Comparison of ENCODE assay signal across 8 cellular contexts in genomic region chr2:138829326-138829725, GRCh38. TPM values are rescaled to one million over a fixed set of nuclear protein-coding genes. Genes with fewer than 3 reads are reported as not detected.
DNase-seq lines count a peak whose midpoint lies in the region; ATAC-seq and TF ChIP-seq lines count a peak whose summit lies in the region.

No MANE protein-coding gene starts in this region.

- H3K9ac ChIP-seq in neuronal stem cell (ENCODE audit: low read depth, low read length, poor library complexity) = no peak overlapping the region

- ATAC-seq in GM19351 (IDR thresholded peaks at IDR 0.05; ENCODE audit: unreplicated experiment) (peak; percentile 74), GM21381 (IDR thresholded peaks at IDR 0.05; ENCODE audit: unreplicated experiment) (no peak)

- peak; percentile 1 for DNase-seq in DMS53 treated with DMSO at 0.1 percent for 48 hours (lab: John Stamatoyannopoulos, UW; ENCODE audit: unreplicated experiment)
- DNase-seq in HT1080 (ENCODE audit: low read depth) = peak; percentile 57
- peak; percentile 33 for DNase-seq in RPMI7951 (ENCODE audit: low read depth)
- DNase-seq in chondrocyte (ENCODE audit: low spot score) = no peak
- peak; percentile 48 for DNase-seq in neuronal stem cell (ENCODE audit: low spot score)
- DNase-seq in central memory CD4-positive, alpha-beta T cell = no peak

- H2AK5ac ChIP-seq in neuronal stem cell (ENCODE audit: low read depth, low read length) = no peak overlapping the region

- H3K18ac ChIP-seq in neuronal stem cell (ENCODE audit: low read length) = no peak overlapping the region

- H3K23ac ChIP-seq in neuronal stem cell (ENCODE audit: low read depth, low read length, poor library complexity) = no peak overlapping the region

- H2BK5ac ChIP-seq in neuronal stem cell (ENCODE audit: low read length) = no peak overlapping the region

- H3K4ac ChIP-seq in neuronal stem cell (ENCODE audit: low read length) = no peak overlapping the region

- H3K36me3 Mint-ChIP-seq in chondrocyte (ENCODE audit: low read depth) = no peaks in the 10 kb centered on the region

- H3K79me1 ChIP-seq in neuronal stem cell (ENCODE audit: low read depth, low read length) = no peaks in the 10 kb centered on the region

- no peak overlapping the region for H2BK12ac ChIP-seq in neuronal stem cell (ENCODE audit: low read length)

- no peak overlapping the region for H2BK120ac ChIP-seq in neuronal stem cell (ENCODE audit: low read depth, low read length)

- H2AFZ ChIP-seq in neuronal stem cell (ENCODE audit: low read length) = no peak overlapping the region

- no peak overlapping the region for H3K14ac ChIP-seq in neuronal stem cell (ENCODE audit: low read length)

- H4K8ac ChIP-seq in neuronal stem cell (ENCODE audit: low read depth, low read length) = no peak overlapping the region

- no peak overlapping the region for H4K91ac ChIP-seq in neuronal stem cell (ENCODE audit: low read depth, low read length, poor library complexity)

- no peaks in the 10 kb centered on the region for H3K9me3 ChIP-seq in neuronal stem cell (replicated peaks in 1 of 2; ENCODE audit: control insufficient read depth in 2 of 2, insufficient read depth in 1 of 2, low read depth in 1 of 2, low read length in 2 of 2)

- H3K4me1 Mint-ChIP-seq in chondrocyte (ENCODE audit: low read depth) = no peaks in the 10 kb centered on the region

- H3K27me3 Mint-ChIP-seq in chondrocyte (ENCODE audit: low read depth) = peaks cover 34% of the 10 kb centered on the region

- no peak overlapping the region for H3K27ac ChIP-seq in neuronal stem cell (replicated peaks; ENCODE audit: low read length)

- TF ChIP-seq CTCF in chondrocyte (IDR thresholded peaks at IDR 0.05) = peak; percentile 64

- peaks cover 0 to 3% (median 0%) of the 10 kb centered on the region in 3 experiments for H3K27me3 ChIP-seq in neuronal stem cell (ENCODE audit: control insufficient read depth in 3 of 3, insufficient read depth in 3 of 3, low read depth in 1 of 3, low read length in 3 of 3)

- H3K36me3 ChIP-seq in neuronal stem cell (replicated peaks in 1 of 2; ENCODE audit: control insufficient read depth in 2 of 2, insufficient read depth in 2 of 2, low read length in 2 of 2) = no peaks in the 10 kb centered on the region

- H3K9me3 Mint-ChIP-seq in chondrocyte (ENCODE audit: low read depth) = no peaks in the 10 kb centered on the region

- H3K27ac Mint-ChIP-seq in chondrocyte (ENCODE audit: unreplicated experiment) = no peak overlapping the region

- H3K4me3 ChIP-seq in neuronal stem cell (ENCODE audit: low read length in 2 of 2) = no peak overlapping the region

- no CpG with 5 or more reads among the region's 2 CpGs for WGBS in neuronal stem cell (ENCODE audit: extremely low coverage in 2 of 2, insufficient read length in 2 of 2, insufficient replicate concordance in 1 of 2), 2 donors

- H3K4me1 ChIP-seq in neuronal stem cell (ENCODE audit: control insufficient read depth in 2 of 2, insufficient read depth in 1 of 2, low read depth in 1 of 2, low read length in 2 of 2) = no peaks in the 10 kb centered on the region

- no peak overlapping the region for H3K4me2 ChIP-seq in neuronal stem cell (ENCODE audit: insufficient read depth, low read length, poor library complexity, severe bottlenecking)

- no peak overlapping the region for H3K4me3 Mint-ChIP-seq in chondrocyte (ENCODE audit: unreplicated experiment)

- no peak overlapping the region for H2BK15ac ChIP-seq in neuronal stem cell (ENCODE audit: low read length)

RNA-seq across cellular contexts. Expression of gene NXPH2, which starts 49.1 kb away (rescaled TPM):
- total RNA-seq in HT1080 (2014; rRNA removed; shearing (Covaris generic)) = 0.14 TPM in 1 of 2 replicates, not detected in the other
- not detected in 2 replicates for polyA plus RNA-seq in HT1080 (2015; cell fraction: cytosol; rRNA removed)
- not detected in 2 replicates for polyA plus RNA-seq in HT1080 (2015; cell fraction: nucleus; rRNA removed)
- not detected in 2 replicates for total RNA-seq in RPMI7951 (2014; rRNA removed; shearing (Covaris generic))
- not detected in 3 replicates for total RNA-seq in chondrocyte
- polyA plus RNA-seq in neuronal stem cell (2013, experiment 1 of 2) = 9.0 TPM
- polyA plus RNA-seq in neuronal stem cell (2013, experiment 2 of 2) = 8.0 TPM

Comparison
In these comparisons a context has a peak if more than half of its experiments do, and no peak if none do; other contexts are left out.
1. DNase-seq: peak in DMS53 treated with DMSO at 0.1 percent for 48 hours (single experiment), HT1080 (single experiment), RPMI7951 (single experiment) and neuronal stem cell (single experiment); none in chondrocyte (single experiment) and central memory CD4-positive, alpha-beta T cell (single experiment).